Comparison of ENCODE assay signal across 2 cellular contexts in genomic region chr2:127592761-127593227, GRCh38.
TF ChIP-seq lines count a peak whose summit lies in the region.

No MANE protein-coding gene starts in this region.

TF ChIP-seq in IMR-90, 13 proteins besides CTCF, POLR2A, EP300 and RAD21 (continued from another document):
- TF ChIP-seq BHLHE40 (IDR thresholded peaks at IDR 0.05; ENCODE audit: low read depth, low read length), result no peak
- no peak for TF ChIP-seq ELK1 (IDR thresholded peaks at IDR 0.05; ENCODE audit: borderline replicate concordance, low read depth, low read length)
- TF ChIP-seq NFE2L2 (IDR thresholded peaks at IDR 0.05; ENCODE audit: low read depth, low read length), result no peak
- no peak for TF ChIP-seq MXI1 (IDR thresholded peaks at IDR 0.05; ENCODE audit: borderline replicate concordance, low read depth, low read length)
- TF ChIP-seq FOS (IDR thresholded peaks at IDR 0.05; ENCODE audit: low read depth, low read length), result no peak
- no peak for TF ChIP-seq RFX5 (IDR thresholded peaks at IDR 0.05; ENCODE audit: low read depth, low read length)
- no peak for TF ChIP-seq SMC3 (IDR thresholded peaks at IDR 0.05; ENCODE audit: low read depth, low read length)
- TF ChIP-seq USF2 (IDR thresholded peaks at IDR 0.05; ENCODE audit: low read depth, low read length), result no peak
- TF ChIP-seq MAFK (IDR thresholded peaks at IDR 0.05; ENCODE audit: low read depth, low read length), result no peak
- no peak for TF ChIP-seq RCOR1 (IDR thresholded peaks at IDR 0.05; ENCODE audit: insufficient replicate concordance, low read length)

TF ChIP-seq in HEK293T, 16 proteins besides CTCF, POLR2A, EP300 and RAD21 (continued from another document):
- TF ChIP-seq HDGF (IDR thresholded peaks at IDR 0.05; ENCODE audit: borderline replicate concordance), result no peak
- no peak for TF ChIP-seq SP1 (IDR thresholded peaks at IDR 0.05)
- TF ChIP-seq LEF1 (IDR thresholded peaks at IDR 0.05; ENCODE audit: borderline replicate concordance), result no peak
- no peak for TF ChIP-seq ZNF384 (IDR thresholded peaks at IDR 0.05)
- no peak for TF ChIP-seq ARNT (IDR thresholded peaks at IDR 0.05)
- no peak for TF ChIP-seq FOXA1 (IDR thresholded peaks at IDR 0.05)
- TF ChIP-seq SUZ12 (IDR thresholded peaks at IDR 0.05), result no peak
- no peak for TF ChIP-seq FOXM1 (IDR thresholded peaks at IDR 0.05; ENCODE audit: borderline replicate concordance)
- TF ChIP-seq BHLHE40 (IDR thresholded peaks at IDR 0.05; ENCODE audit: borderline replicate concordance), result no peak
- TF ChIP-seq PKNOX1 (IDR thresholded peaks at IDR 0.05), result no peak
- no peak for TF ChIP-seq NFRKB (IDR thresholded peaks at IDR 0.05)
- no peak for TF ChIP-seq L3MBTL2 (conservative IDR thresholded peaks at IDR 0.05)
